ENCODE assay signal across 10 cellular contexts in the genomic region with DNA sequence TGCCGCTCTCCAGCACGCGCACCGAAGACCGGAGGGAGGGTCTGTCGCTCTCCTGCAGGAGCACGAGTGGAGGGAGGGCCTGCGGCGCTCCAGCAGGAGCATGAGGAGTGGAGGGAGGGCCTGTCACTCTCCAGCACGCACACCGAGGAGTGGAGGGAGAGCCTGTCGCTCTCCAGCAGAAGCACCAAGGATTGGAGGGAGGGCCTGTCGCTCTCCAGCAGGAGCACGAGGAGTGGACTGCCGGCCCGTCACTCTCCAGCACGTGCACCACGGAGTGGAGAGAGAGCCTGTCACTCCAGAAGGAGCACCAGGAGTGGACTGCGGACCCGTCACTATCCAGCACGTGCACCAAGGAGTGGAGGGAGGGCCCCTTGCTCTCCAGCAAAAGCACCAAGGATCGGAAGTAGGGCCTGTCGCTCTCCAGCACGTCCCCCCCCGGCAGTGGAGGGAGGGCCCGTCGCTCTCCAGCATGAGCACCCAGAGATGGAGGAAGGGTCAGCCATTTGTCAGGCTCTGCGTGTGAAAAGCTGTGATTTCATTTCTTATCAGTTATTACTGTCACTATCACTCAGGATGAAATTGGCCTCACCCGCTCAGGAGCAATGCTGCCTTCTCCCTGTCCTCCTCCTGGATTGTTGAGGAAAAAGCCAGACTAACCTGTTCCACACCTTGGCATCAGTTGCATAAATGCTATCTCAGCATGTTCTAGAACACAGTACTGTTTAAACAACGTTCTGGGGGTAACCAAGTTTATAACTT. TPM values are rescaled to one million over a fixed set of nuclear protein-coding genes. Genes with fewer than 3 reads are reported as not detected.
DNase-seq lines count a peak whose midpoint lies in the region; ATAC-seq, FAIRE-seq and TF ChIP-seq lines count a peak whose summit lies in the region.
"Had no signal": no experiment of that assay in that cellular context is flagged by ENCODE, and none has a peak within 500 bp of the region (broad histone marks: within the 10 kb centered on the region; RNA-seq: fewer than 3 reads in every experiment).

No MANE protein-coding gene starts in this region.

- no peaks in the 10 kb centered on the region for H3K79me2 ChIP-seq in H9 (ENCODE audit: insufficient read depth, low read length)

- H3K23me2 ChIP-seq in H9 (ENCODE audit: insufficient read length, low read depth, low read length, poor library complexity, severe bottlenecking) = no peaks in the 10 kb centered on the region

- no peak overlapping the region for H2BK20ac ChIP-seq in H9 (ENCODE audit: low read depth, low read length, poor library complexity, severe bottlenecking)

- H3K4ac ChIP-seq in H9 (ENCODE audit: low read depth, low read length) = no peak overlapping the region

- H3K36me3 Mint-ChIP-seq in H9 (ENCODE audit: insufficient read depth in 1 of 3, low read depth in 3 of 3) = peaks cover 23 to 44% (median 30%) of the 10 kb centered on the region in 3 experiments

- no peak overlapping the region for H3K4me3 Mint-ChIP-seq in H9

- H3T11ph ChIP-seq in H9 (ENCODE audit: low read length) = no peak overlapping the region

- H3K27me3 Mint-ChIP-seq in H9 (ENCODE audit: low read depth) = peaks cover 1% of the 10 kb centered on the region; the same call in 1 of the 2 replicates

- no peak overlapping the region for H4K8ac ChIP-seq in H9 (replicated peaks; ENCODE audit: insufficient read length, low read depth, low read length)

- H3K18ac ChIP-seq in H9 (ENCODE audit: insufficient read length, low read depth, low read length) = no peak overlapping the region

- no peak for FAIRE-seq in small intestine (lab: Jason Lieb, UNC)

- no peak overlapping the region; a peak in 1 of 7 replicates for H3K27ac Mint-ChIP-seq in H9

- no peak overlapping the region for H2BK15ac ChIP-seq in H9 (ENCODE audit: low read depth, low read length)

- H3K36me3 ChIP-seq in WERI-Rb-1 (peaks cover 25% of the 10 kb centered on the region), small intestine (ENCODE audit: control insufficient read depth in 2 of 2, insufficient read depth in 2 of 2, low read length in 2 of 2) (peaks cover 0 to 3% of the 10 kb centered on the region in 2 donors)

- no peak overlapping the region for H2AFZ ChIP-seq in H9 (ENCODE audit: low read length)

- H2BK120ac ChIP-seq in H9 (ENCODE audit: low read depth, low read length, poor library complexity, severe bottlenecking) = no peak overlapping the region

- no peak overlapping the region for H3K56ac ChIP-seq in H9 (ENCODE audit: insufficient read length, low read depth, low read length)

- H3K9me3 ChIP-seq in H9 (ENCODE audit: control insufficient read depth, low read depth, low read length) (no peaks in the 10 kb centered on the region), WERI-Rb-1 (ENCODE audit: severe bottlenecking) (peaks cover 36% of the 10 kb centered on the region), small intestine (ENCODE audit: control insufficient read depth, low read depth) (no peaks in the 10 kb centered on the region)

- H3K4me1 ChIP-seq in H9 (ENCODE audit: insufficient read depth, low read length) (no peaks in the 10 kb centered on the region), small intestine (ENCODE audit: control insufficient read depth in 2 of 2, insufficient read depth in 1 of 2, low read depth in 1 of 2, low read length in 1 of 2) (no peaks in the 10 kb centered on the region)

- no peak for TF ChIP-seq CTCF in H9 (conservative IDR thresholded peaks at IDR 0.05)
- no peak for TF ChIP-seq CTCF in WERI-Rb-1 (IDR thresholded peaks at IDR 0.05; ENCODE audit: low read depth, low read length)
- no peak for TF ChIP-seq CTCF in GM13977 (IDR thresholded peaks at IDR 0.05; ENCODE audit: extremely low read depth, insufficient read depth, missing control alignments)

- no peak for ATAC-seq in GM18511 (IDR thresholded peaks at IDR 0.05; ENCODE audit: unreplicated experiment)
- ATAC-seq in HG02759 (IDR thresholded peaks at IDR 0.05; ENCODE audit: unreplicated experiment) = no peak

- H3K4me1 Mint-ChIP-seq in H9 = peaks cover 0 to 2% of the 10 kb centered on the region in 2 experiments; a peak in 1 of 4 replicates

- H3K23ac ChIP-seq in H9 (ENCODE audit: insufficient read length, low read depth, low read length) = no peak overlapping the region

- H3K14ac ChIP-seq in H9 (ENCODE audit: insufficient read depth, low read length) = no peak overlapping the region

- H3K9me3 Mint-ChIP-seq in H9 = peaks cover 3 to 8% of the 10 kb centered on the region in 2 experiments; a peak in 3 of 5 replicates

- H3K4me3 ChIP-seq in WERI-Rb-1 (ENCODE audit: low read depth, low read length) (no peak overlapping the region), small intestine (ENCODE audit: low read depth in 1 of 2, low read length in 2 of 2) (no peak overlapping the region)
- H3K4me3 ChIP-seq: smooth muscle cell had no signal

- no peak overlapping the region for H4K91ac ChIP-seq in H9 (ENCODE audit: insufficient read length, low read depth, low read length)

- H3K79me1 ChIP-seq in H9 (ENCODE audit: insufficient read depth, low read depth, low read length, poor library complexity, severe bottlenecking) = no peaks in the 10 kb centered on the region

- no peak overlapping the region for H3K4me2 ChIP-seq in H9 (ENCODE audit: insufficient read depth, insufficient read length, low read length)
- H3K4me2 ChIP-seq: smooth muscle cell had no signal

- H4K20me1 ChIP-seq in H9 (ENCODE audit: control insufficient read depth, insufficient read depth, insufficient read length) = no peaks in the 10 kb centered on the region

- H4K5ac ChIP-seq in H9 (ENCODE audit: insufficient read length, low read depth, low read length) = no peak overlapping the region

- H3K27me3 ChIP-seq in H9 (ENCODE audit: insufficient read depth, low read length) = no peaks in the 10 kb centered on the region
- no peaks in the 10 kb centered on the region for H3K27me3 ChIP-seq in WERI-Rb-1 (ENCODE audit: insufficient read depth, low read depth, severe bottlenecking)
- H3K27me3 ChIP-seq in small intestine (ENCODE audit: control insufficient read depth in 2 of 2, insufficient read depth in 2 of 2, low read length in 2 of 2) = no peaks in the 10 kb centered on the region

- no CpG with 5 or more reads among the region's 30 CpGs for WGBS in H9 (ENCODE audit: extremely low coverage, insufficient read length, low lambda C conversion rate)
- WGBS in small intestine, 3 donors = 54 to 69% (median 61%) methylated on average over 27 to 30 of the region's 30 CpGs

- DNase-seq in H9 (peak; percentile 98), WERI-Rb-1 (peak; percentile 19), iPS DF 19.7 (ENCODE audit: low read depth, low spot score) (peak; percentile 97), small intestine (peak; percentile 73), GM13977 (ENCODE audit: low spot score) (no peak)
- DNase-seq in stimulated activated CD8-positive, alpha-beta memory T cell treated with anti-CD3 and anti-CD28 coated beads, Interleukin-4, amount 100 ng/mL, for 48 hours = no peak
- DNase-seq: activated naive CD4-positive, alpha-beta T cell had no signal

- H3K27ac ChIP-seq in H9 (ENCODE audit: insufficient read length, low read depth, low read length) (no peak overlapping the region), WERI-Rb-1 (no peak overlapping the region), small intestine (ENCODE audit: low read depth in 1 of 2, low read length in 1 of 2) (no peak overlapping the region)

- no peak overlapping the region for H2BK12ac ChIP-seq in H9 (ENCODE audit: insufficient read length, low read depth, low read length)

- H3K9ac ChIP-seq in H9 (ENCODE audit: extremely low read depth, insufficient read length, low read length) = no peak overlapping the region

- in situ Hi-C loops in GM13977 (cut with MboI; ENCODE audit: low pct_unique_long_range_greater_than_20kb, low sequenced_read_pairs, unreplicated experiment) = no loop called here

- no peak overlapping the region for H2AK5ac ChIP-seq in H9 (ENCODE audit: insufficient read length, low read length)

- H2BK5ac ChIP-seq in H9 (ENCODE audit: insufficient read length, low read length) = no peak overlapping the region

RNA-seq across cellular contexts. Expression of a gene that starts 35.9 kb away (rescaled TPM):
- total RNA-seq in H9 (2021) = 23.4 and 25.4 TPM in 2 replicates
- 100 to 1,000 TPM in 2 of 3 donors, 10 to 100 TPM in 1; 65.4 to 615 (median 326) TPM for polyA plus RNA-seq in small intestine

Comparison
In these comparisons a context has a peak if more than half of its experiments do, and no peak if none do; other contexts are left out.
1. DNase-seq: peak in H9 (single experiment), WERI-Rb-1 (single experiment), iPS DF 19.7 (single experiment) and small intestine (single experiment); none in GM13977 (single experiment) and stimulated activated CD8-positive, alpha-beta memory T cell treated with anti-CD3 and anti-CD28 coated beads, Interleukin-4, amount 100 ng/mL, for 48 hours (single experiment).